ENCODE assay signal across 10 cellular contexts in genomic region chr1:38014171-38014570, GRCh38. TPM values are rescaled to one million over a fixed set of nuclear protein-coding genes. Genes with fewer than 3 reads are reported as not detected.
DNase-seq lines count a peak whose midpoint lies in the region; ATAC-seq and TF ChIP-seq lines count a peak whose summit lies in the region.
"Had no signal": no experiment of that assay in that cellular context is flagged by ENCODE, and none has a peak within 500 bp of the region (broad histone marks: within the 10 kb centered on the region; RNA-seq: fewer than 3 reads in every experiment).

No MANE protein-coding gene starts in this region.

- H3K27ac Mint-ChIP-seq in CD8-positive, alpha-beta memory T cell = peak overlapping the region in 6 of 8 donors; percentile 11 to 99 (median 31)
- peak overlapping the region; percentile 68 for H3K27ac Mint-ChIP-seq in nephron progenitor cell

- H3K9me3 Mint-ChIP-seq in CD8-positive, alpha-beta memory T cell = no peaks in the 10 kb centered on the region
- peaks cover 7% of the 10 kb centered on the region for H3K9me3 Mint-ChIP-seq in nephron progenitor cell

- H3K4me3 Mint-ChIP-seq in CD8-positive, alpha-beta memory T cell = peak overlapping the region in 5 of 7 donors; percentile 95 to 99 (median 99)
- H3K4me3 Mint-ChIP-seq in nephron progenitor cell = peak overlapping the region; percentile 96

- CTCF ChIA-PET in CD8-positive, alpha-beta memory T cell (lab: Charles Lee) = interaction anchor here (1.7 kb wide), 1 partner anchor 24 kb away, joined by 4 read pairs; no protein-coding TSS in a partner anchor

- peaks cover 44 to 57% (median 53%) of the 10 kb centered on the region in 3 donors for H3K4me1 Mint-ChIP-seq in CD8-positive, alpha-beta memory T cell
- peaks cover 58% of the 10 kb centered on the region for H3K4me1 Mint-ChIP-seq in nephron progenitor cell

- H3K27ac ChIP-seq in CD8-positive, alpha-beta memory T cell (ENCODE audit: low read depth, low read length) = peak overlapping the region; percentile 38
- H3K27ac ChIP-seq in brain microvascular endothelial cell = no peak overlapping the region
- no peak overlapping the region for H3K27ac ChIP-seq in lower lobe of right lung

- H3K36me3 Mint-ChIP-seq in CD8-positive, alpha-beta memory T cell = peaks cover 5 to 48% (median 7%) of the 10 kb centered on the region in 3 donors
- peaks cover 22% of the 10 kb centered on the region for H3K36me3 Mint-ChIP-seq in nephron progenitor cell (ENCODE audit: low read depth)

- POLR2A ChIA-PET in CD8-positive, alpha-beta memory T cell (lab: Charles Lee) = no interaction called here

- H3K27me3 Mint-ChIP-seq in CD8-positive, alpha-beta memory T cell = peaks cover 0 to 2% of the 10 kb centered on the region in 2 donors
- H3K27me3 Mint-ChIP-seq in nephron progenitor cell (ENCODE audit: low read depth, poor library complexity) = peaks cover 3% of the 10 kb centered on the region

- H3K4me3 ChIP-seq in CD8-positive, alpha-beta memory T cell (ENCODE audit: low read length) = no peak overlapping the region
- peak overlapping the region; percentile 76 for H3K4me3 ChIP-seq in LNCaP clone FGC (ENCODE audit: low read depth, low read length)
- peak overlapping the region; percentile 9 for H3K4me3 ChIP-seq in brain microvascular endothelial cell (ENCODE audit: low read depth, low read length)
- no peak overlapping the region for H3K4me3 ChIP-seq in lower lobe of right lung

- TF ChIP-seq CTCF in LNCaP clone FGC (IDR thresholded peaks at IDR 0.05; ENCODE audit: control insufficient read depth, extremely low read depth, insufficient read depth) (no peak), brain microvascular endothelial cell (IDR thresholded peaks at IDR 0.05; ENCODE audit: low read depth, low read length, missing control alignments) (peak; percentile 14), nephron progenitor cell (IDR thresholded peaks at IDR 0.05) (no peak), lower lobe of right lung (IDR thresholded peaks at IDR 0.05) (no peak)

- no peak for DNase-seq in CD8-positive, alpha-beta memory T cell
- DNase-seq in LNCaP clone FGC (ENCODE audit: low read depth) = no peak
- no peak for DNase-seq in brain microvascular endothelial cell
- no peak for DNase-seq in nephron progenitor cell
- no peak for DNase-seq in lower lobe of right lung
- DNase-seq in SKM-1 treated with dmso at 0.1 percent for 144 hours (lab: John Stamatoyannopoulos, UW; ENCODE audit: unreplicated experiment) = no peak
- DNase-seq in NCI-H1048 (lab: John Stamatoyannopoulos, UW) = no peak
- DNase-seq in left lobe of liver (ENCODE audit: low spot score) = no peak
- DNase-seq: caudate nucleus had no signal

- in situ Hi-C loops in brain microvascular endothelial cell (cut with HindIII; ENCODE audit: low pct_ligation_motif_present, low sequenced_read_pairs) = no loop called here

- H3K36me3 ChIP-seq in CD8-positive, alpha-beta memory T cell (ENCODE audit: insufficient read depth, low read length) = peaks cover 36% of the 10 kb centered on the region
- H3K36me3 ChIP-seq in brain microvascular endothelial cell (replicated peaks) = peaks cover 26% of the 10 kb centered on the region
- peaks cover 33% of the 10 kb centered on the region for H3K36me3 ChIP-seq in lower lobe of right lung

- intact Hi-C loops in lower lobe of right lung (cut with DNase I) = no loop called here

- ATAC-seq in lower lobe of right lung (no peak), left lobe of liver (no peak)

- no peaks in the 10 kb centered on the region for H3K9me3 ChIP-seq in CD8-positive, alpha-beta memory T cell (ENCODE audit: low read length)
- no peaks in the 10 kb centered on the region for H3K9me3 ChIP-seq in lower lobe of right lung

- peaks cover 39% of the 10 kb centered on the region for H3K4me1 ChIP-seq in CD8-positive, alpha-beta memory T cell (ENCODE audit: insufficient read depth, low read length)
- peaks cover 38% of the 10 kb centered on the region for H3K4me1 ChIP-seq in lower lobe of right lung

- no peaks in the 10 kb centered on the region for H3K27me3 ChIP-seq in CD8-positive, alpha-beta memory T cell (ENCODE audit: insufficient read depth, low read length, poor library complexity, severe bottlenecking)
- H3K27me3 ChIP-seq in brain microvascular endothelial cell (replicated peaks) (no peaks in the 10 kb centered on the region), lower lobe of right lung (ENCODE audit: low read depth) (no peaks in the 10 kb centered on the region)

RNA-seq across cellular contexts. Expression of gene UTP11, which starts 1.6 kb away (rescaled TPM):
- total RNA-seq in CD8-positive, alpha-beta memory T cell = 10 to 100 TPM; 73.5 to 73.6 TPM
- 22.4 TPM for polyA plus RNA-seq in CD8-positive, alpha-beta memory T cell
- total RNA-seq in lower lobe of right lung (22.8 TPM), left lobe of liver (8.2 TPM)

RNA-seq across cellular contexts. Expression of gene FHL3, which starts 8.9 kb away (rescaled TPM):
- total RNA-seq in CD8-positive, alpha-beta memory T cell = 10 to 100 TPM; 15.4 to 17.5 TPM
- 19.7 TPM for polyA plus RNA-seq in CD8-positive, alpha-beta memory T cell
- total RNA-seq in lower lobe of right lung (16.9 TPM), left lobe of liver (2.3 TPM)

RNA-seq across cellular contexts. Expression of gene SF3A3, which starts 24.3 kb away (rescaled TPM):
- 100 to 1,000 TPM; 116 to 129 TPM for total RNA-seq in CD8-positive, alpha-beta memory T cell
- polyA plus RNA-seq in CD8-positive, alpha-beta memory T cell = 94.6 TPM
- 41.8 TPM for total RNA-seq in lower lobe of right lung
- total RNA-seq in left lobe of liver = 21.0 TPM

RNA-seq across cellular contexts. Expression of gene POU3F1, which starts 32.4 kb away (rescaled TPM):
- total RNA-seq in CD8-positive, alpha-beta memory T cell = under 1 TPM; 0.44 to 0.57 TPM
- 0.09 TPM for polyA plus RNA-seq in CD8-positive, alpha-beta memory T cell
- total RNA-seq in lower lobe of right lung = not detected
- total RNA-seq in left lobe of liver = 0.08 TPM
- total RNA-seq: liver had no signal
- polyA plus RNA-seq: liver had no signal

Comparison
In these comparisons a context has a peak if more than half of its experiments do, and no peak if none do; other contexts are left out.
1. H3K4me3 ChIP-seq: peak in LNCaP clone FGC (single experiment) and brain microvascular endothelial cell (single experiment); none in CD8-positive, alpha-beta memory T cell (single experiment) and lower lobe of right lung (single experiment).